ENCODE assay signal across 8 cellular contexts in the genomic region with DNA sequence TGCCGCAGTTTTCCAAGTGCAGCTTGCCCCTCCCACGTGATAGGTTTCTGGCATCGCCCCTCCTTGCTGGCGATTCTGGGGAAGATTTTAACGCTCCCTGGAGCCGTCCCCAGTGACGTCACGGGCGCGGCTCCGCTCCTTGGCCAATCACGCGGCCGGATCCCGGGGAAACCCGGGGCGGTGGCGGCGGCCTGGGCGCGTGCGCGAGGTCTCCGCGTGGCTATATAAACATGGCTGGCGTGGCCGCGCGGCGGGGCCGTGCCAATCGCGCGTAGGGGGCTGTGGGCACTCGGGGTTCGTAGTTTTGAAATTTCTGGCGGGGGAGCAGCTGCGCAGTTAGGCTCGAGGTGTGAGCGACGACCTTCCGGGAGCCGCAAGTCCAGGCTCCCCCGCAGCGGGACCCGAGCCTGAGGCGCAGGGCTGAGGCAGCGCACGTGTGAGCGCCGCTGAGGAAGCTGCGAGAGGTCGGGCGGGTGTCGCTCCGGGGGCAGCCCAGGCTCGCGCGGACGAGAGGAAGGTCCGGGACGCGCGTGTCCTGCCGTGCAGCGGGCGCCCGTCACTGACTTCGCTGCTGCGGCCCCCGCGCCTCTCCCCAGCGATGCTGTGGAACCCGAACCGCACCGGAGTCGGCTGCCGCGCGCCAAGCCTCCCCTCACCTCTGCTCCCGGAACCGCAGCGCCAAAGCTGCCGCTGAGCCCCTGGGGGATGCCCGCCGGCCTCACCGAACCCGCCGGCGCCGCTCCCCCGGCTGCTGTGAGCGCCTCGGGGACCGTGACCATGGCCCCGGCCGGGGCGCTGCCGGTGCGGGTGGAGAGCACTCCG. TPM values are rescaled to one million over a fixed set of nuclear protein-coding genes. Genes with fewer than 3 reads are reported as not detected.
DNase-seq lines count a peak whose midpoint lies in the region; ATAC-seq, FAIRE-seq and TF ChIP-seq lines count a peak whose summit lies in the region.

A gene with protein sequence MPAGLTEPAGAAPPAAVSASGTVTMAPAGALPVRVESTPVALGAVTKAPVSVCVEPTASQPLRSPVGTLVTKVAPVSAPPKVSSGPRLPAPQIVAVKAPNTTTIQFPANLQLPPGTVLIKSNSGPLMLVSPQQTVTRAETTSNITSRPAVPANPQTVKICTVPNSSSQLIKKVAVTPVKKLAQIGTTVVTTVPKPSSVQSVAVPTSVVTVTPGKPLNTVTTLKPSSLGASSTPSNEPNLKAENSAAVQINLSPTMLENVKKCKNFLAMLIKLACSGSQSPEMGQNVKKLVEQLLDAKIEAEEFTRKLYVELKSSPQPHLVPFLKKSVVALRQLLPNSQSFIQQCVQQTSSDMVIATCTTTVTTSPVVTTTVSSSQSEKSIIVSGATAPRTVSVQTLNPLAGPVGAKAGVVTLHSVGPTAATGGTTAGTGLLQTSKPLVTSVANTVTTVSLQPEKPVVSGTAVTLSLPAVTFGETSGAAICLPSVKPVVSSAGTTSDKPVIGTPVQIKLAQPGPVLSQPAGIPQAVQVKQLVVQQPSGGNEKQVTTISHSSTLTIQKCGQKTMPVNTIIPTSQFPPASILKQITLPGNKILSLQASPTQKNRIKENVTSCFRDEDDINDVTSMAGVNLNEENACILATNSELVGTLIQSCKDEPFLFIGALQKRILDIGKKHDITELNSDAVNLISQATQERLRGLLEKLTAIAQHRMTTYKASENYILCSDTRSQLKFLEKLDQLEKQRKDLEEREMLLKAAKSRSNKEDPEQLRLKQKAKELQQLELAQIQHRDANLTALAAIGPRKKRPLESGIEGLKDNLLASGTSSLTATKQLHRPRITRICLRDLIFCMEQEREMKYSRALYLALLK (plus strand): TSS at position 217 of the 822 bp plus-strand sequence. CDS start 489 bp downstream, at position 706.

- peak within 1 kb of the TSS; percentile 97 for H3K4me2 ChIP-seq in OCI-LY1 (ENCODE audit: low read length)
- H3K4me2 ChIP-seq in endothelial cell of umbilical vein (ENCODE audit: insufficient read depth, low read length) = peak within 1 kb of the TSS; percentile 99

- peak; percentile 100 for DNase-seq in D341Med (ENCODE audit: low spot score)
- peak in 74 of 76 experiments; percentile 22 to 97 (median 87) for DNase-seq in HUDEP-2 (lab: John Stamatoyannopoulos, UW; ENCODE audit: unreplicated experiment in 76 of 76)
- DNase-seq in activated CD8-positive, alpha-beta memory T cell treated with anti-CD3 and anti-CD28 coated beads, Interleukin-2, amount 50 U/mL, for 4 hours = peak; percentile 96
- peak; percentile 93 for DNase-seq in endothelial cell of umbilical vein (ENCODE audit: low read depth, low spot score)
- DNase-seq in midbrain (lab: John Stamatoyannopoulos, UW) = peak; percentile 92
- DNase-seq in stimulated activated CD8-positive, alpha-beta memory T cell treated with anti-CD3 and anti-CD28 coated beads, Interleukin-15, amount 100 ng/mL, for 48 hours (ENCODE audit: low read depth in 2 of 2) = peak; percentile 90 to 91

- H3F3A ChIP-seq in OCI-LY1 (ENCODE audit: insufficient read depth, low read length) = no peaks in the 10 kb centered on the region

- no peaks in the 10 kb centered on the region for H3K9me2 ChIP-seq in OCI-LY1 (ENCODE audit: low read depth, low read length)

- H3K4me3 ChIP-seq in OCI-LY1 (ENCODE audit: low read depth, low read length, poor library complexity, severe bottlenecking) (peak within 1 kb of the TSS; percentile 73), endothelial cell of umbilical vein (replicated peaks in 1 of 3; ENCODE audit: insufficient read depth in 1 of 3, low read depth in 1 of 3, low read length in 3 of 3) (peak within 1 kb of the TSS; percentile 70 to 85 (median 75))

- H3K4me1 ChIP-seq in OCI-LY1 (ENCODE audit: insufficient read depth, low read length, severe bottlenecking) (peaks cover 29% of the 10 kb centered on the region), endothelial cell of umbilical vein (ENCODE audit: control insufficient read depth, extremely low read depth, insufficient read depth, low read length) (peaks cover 11% of the 10 kb centered on the region)

- peak within 1 kb of the TSS; percentile 99 for H2AFZ ChIP-seq in OCI-LY1 (ENCODE audit: low read length)
- H2AFZ ChIP-seq in endothelial cell of umbilical vein (ENCODE audit: low read depth, low read length) = peak within 1 kb of the TSS; percentile 99

- POLR2A ChIA-PET in endothelial cell of umbilical vein (lab: Charles Lee) = no interaction called here

- no TSS peak for BruUV-seq in endothelial cell of umbilical vein (replicated peaks; lab: Mats Ljungman, UMichigan)

- H4K20me1 ChIP-seq in OCI-LY1 (ENCODE audit: insufficient read depth, low read length) (no peaks in the 10 kb centered on the region), endothelial cell of umbilical vein (replicated peaks; ENCODE audit: control insufficient read depth, extremely low read depth, insufficient read depth, low read length) (no peaks in the 10 kb centered on the region)

- no peaks in the 10 kb centered on the region for H3K9me1 ChIP-seq in endothelial cell of umbilical vein (replicated peaks; ENCODE audit: control insufficient read depth, extremely low read depth, insufficient read depth, low read length)

- dilution Hi-C loops in endothelial cell of umbilical vein (cut with MboI; ENCODE audit: extremely low pct_ligation_motif_present, low sequenced_read_pairs) = no loop called here

- H3K36me3 ChIP-seq in OCI-LY1 (ENCODE audit: insufficient read depth, low read length) = peaks cover 10% of the 10 kb centered on the region
- no peaks in the 10 kb centered on the region for H3K36me3 ChIP-seq in endothelial cell of umbilical vein (ENCODE audit: control insufficient read depth in 2 of 2, extremely low read depth in 1 of 2, insufficient read depth in 2 of 2, low read length in 2 of 2)

- H3K79me2 ChIP-seq in OCI-LY1 (ENCODE audit: insufficient read depth, low read length) = peaks cover 42% of the 10 kb centered on the region
- no peaks in the 10 kb centered on the region for H3K79me2 ChIP-seq in endothelial cell of umbilical vein (ENCODE audit: control insufficient read depth, insufficient read depth, low read length)

- CTCF ChIA-PET in endothelial cell of umbilical vein (lab: Charles Lee) = interaction anchor here (1.1 to 1.2 kb wide), 2 partner anchors 81 to 157 kb away, joined by 3 to 4 read pairs; no protein-coding TSS in a partner anchor

- no peak for TF ChIP-seq CTCF in OCI-LY1 (IDR thresholded peaks at IDR 0.05; ENCODE audit: low read length)
- TF ChIP-seq CTCF in endothelial cell of umbilical vein (IDR thresholded peaks at IDR 0.05; ENCODE audit: extremely low read depth in 1 of 2, insufficient read depth in 1 of 2, low read depth in 1 of 2, low read length in 2 of 2) = no peak

- intact Hi-C loops in endothelial cell of umbilical vein (cut with micrococcal nuclease) = loop anchor here (2.0 to 10.0 kb wide), 3 partner anchors 136 to 431 kb away; a partner anchor contains a TSS

- H3K27ac ChIP-seq in OCI-LY1 (ENCODE audit: low read depth, low read length, poor library complexity, severe bottlenecking) = peak within 1 kb of the TSS; percentile 11
- peak within 1 kb of the TSS; percentile 28 for H3K27ac ChIP-seq in endothelial cell of umbilical vein (ENCODE audit: insufficient read depth, low read depth, low read length)

- H3K9ac ChIP-seq in OCI-LY1 (ENCODE audit: low read length) (peak within 1 kb of the TSS; percentile 78), endothelial cell of umbilical vein (replicated peaks; ENCODE audit: extremely low read depth, insufficient read depth, low read length) (peak within 1 kb of the TSS; percentile 71)

- TF ChIP-seq POLR2A in endothelial cell of umbilical vein (IDR thresholded peaks at IDR 0.05; ENCODE audit: low read depth, low read length) = no peak

- peak; percentile 92 for ATAC-seq in GM21390 (IDR thresholded peaks at IDR 0.05; ENCODE audit: unreplicated experiment)

- peak; percentile 86 for FAIRE-seq in endothelial cell of umbilical vein (lab: Jason Lieb, UNC)

- H3K9me3 ChIP-seq in OCI-LY1 (ENCODE audit: low read length) (no peaks in the 10 kb centered on the region), endothelial cell of umbilical vein (replicated peaks; ENCODE audit: control insufficient read depth, insufficient read depth, low read length) (no peaks in the 10 kb centered on the region)

- H3K27me3 ChIP-seq in OCI-LY1 (ENCODE audit: insufficient read depth, low read length) = no peaks in the 10 kb centered on the region
- peaks cover 6 to 13% of the 10 kb centered on the region in 2 experiments for H3K27me3 ChIP-seq in endothelial cell of umbilical vein (ENCODE audit: control insufficient read depth in 2 of 2, insufficient read depth in 2 of 2, low read length in 2 of 2)

TF ChIP-seq in endothelial cell of umbilical vein, 7 proteins besides CTCF, POLR2A, EP300 and RAD21:
- TF ChIP-seq, protein P1, sequence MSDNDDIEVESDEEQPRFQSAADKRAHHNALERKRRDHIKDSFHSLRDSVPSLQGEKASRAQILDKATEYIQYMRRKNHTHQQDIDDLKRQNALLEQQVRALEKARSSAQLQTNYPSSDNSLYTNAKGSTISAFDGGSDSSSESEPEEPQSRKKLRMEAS (IDR thresholded peaks at IDR 0.05; ENCODE audit: insufficient read depth, insufficient read length) = peak; percentile 51
- no peak for TF ChIP-seq FOS (IDR thresholded peaks at IDR 0.05; ENCODE audit: borderline replicate concordance, insufficient read depth, low read length)

RNA-seq across cellular contexts. Expression of the gene that starts here (rescaled TPM):
- 1.2 and 2.0 TPM in 2 replicates for total RNA-seq in endothelial cell of umbilical vein
- 0.47 and 0.49 TPM in 2 replicates for polyA plus RNA-seq in endothelial cell of umbilical vein
- polyA plus RNA-seq in endothelial cell of umbilical vein (2011; cell fraction: cytosol; rRNA removed) = 0.88 and 0.93 TPM in 2 replicates
- 1.2 and 1.4 TPM in 2 replicates for polyA plus RNA-seq in endothelial cell of umbilical vein (2011; cell fraction: nucleus; rRNA removed)
- 1.3 and 2.0 TPM in 2 replicates for polyA plus RNA-seq in endothelial cell of umbilical vein (2012)
- 1.8 and 2.0 TPM in 2 replicates for polyA minus RNA-seq in endothelial cell of umbilical vein
- 12.5 TPM for polyA minus RNA-seq in endothelial cell of umbilical vein (2011; cell fraction: cytosol; rRNA and poly(A)+ RNA removed)
- 4.3 and 4.5 TPM in 2 replicates for polyA minus RNA-seq in endothelial cell of umbilical vein (2011; cell fraction: nucleus; rRNA and poly(A)+ RNA removed)

Comparison
In these comparisons a context has a peak if more than half of its experiments do, and no peak if none do; other contexts are left out.
1. Peak in every context shown above with its lines: DNase-seq, ATAC-seq, H3K4me3 ChIP-seq and H3K27ac ChIP-seq.